Comparison of ENCODE assay signal across 10 cellular contexts in the genomic region with DNA sequence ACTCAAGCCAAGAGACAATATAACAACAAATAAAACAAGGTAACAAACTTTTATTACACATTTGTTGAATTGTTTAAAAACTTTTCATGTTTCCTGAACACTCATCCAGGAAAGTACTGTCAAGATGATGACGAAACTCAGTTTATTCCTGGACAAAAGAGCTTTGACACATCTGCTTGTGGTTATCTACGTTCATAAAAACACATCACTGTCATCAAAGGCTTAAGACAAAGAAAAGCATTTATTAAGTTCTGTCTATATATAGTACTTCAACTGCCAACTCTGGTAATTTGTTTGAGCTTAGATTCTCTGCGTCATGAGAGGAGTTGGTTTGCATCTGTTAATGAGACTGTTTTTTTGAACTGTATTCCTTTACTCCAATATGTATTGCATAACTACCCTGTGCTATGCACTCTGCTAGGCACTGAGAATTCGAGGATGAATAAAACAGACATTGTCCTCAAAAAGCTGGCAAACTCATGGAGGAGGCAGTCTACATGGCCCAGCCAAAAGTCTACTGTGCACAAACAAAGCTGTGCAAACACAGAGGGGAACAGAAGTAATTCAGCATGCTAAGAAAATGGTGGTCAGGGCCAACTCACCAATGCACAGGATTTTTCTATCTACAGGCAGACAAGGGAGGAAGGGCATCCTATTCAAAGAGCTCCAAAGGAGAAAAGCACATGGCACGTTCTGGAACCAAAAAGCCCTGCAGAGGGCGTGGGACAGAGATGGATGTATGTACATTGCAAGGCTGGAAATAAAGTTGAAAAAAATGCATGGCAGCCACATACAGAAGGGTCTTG. TPM values are rescaled to one million over a fixed set of nuclear protein-coding genes. Genes with fewer than 3 reads are reported as not detected.
A peak's percentile ranks its signal among the peaks of the same experiment; 100 is the strongest.
DNase-seq lines count a peak whose midpoint lies in the region; ATAC-seq and TF ChIP-seq lines count a peak whose summit lies in the region.
"Had no signal": no experiment of that assay in that cellular context is flagged by ENCODE, and none has a peak within 500 bp of the region (broad histone marks: within the 10 kb centered on the region; RNA-seq: fewer than 3 reads in every experiment).

No MANE protein-coding gene starts in this region.

- CTCF ChIA-PET in OCI-LY7 (lab: Charles Lee; ENCODE audit: unreplicated experiment) = interaction anchor here (0.6 kb wide), 1 partner anchor 544 kb away, joined by 3 read pairs; no protein-coding TSS in a partner anchor

- DNase-seq in HFFc6 = peak; percentile 89
- DNase-seq in OCI-LY7 (ENCODE audit: low spot score) = no peak
- peak; percentile 92 for DNase-seq in fibroblast of gingiva (ENCODE audit: low read depth)
- DNase-seq in stimulated activated naive CD4-positive, alpha-beta T cell treated with Interleukin-2 at 50 U/mL for 16 hours (lab: John Stamatoyannopoulos, UW) = no peak
- DNase-seq: left cardiac atrium, NCI-H1694 treated with DMSO at 0.1 percent for 48 hours had no signal

- POLR2A ChIA-PET in OCI-LY7 (lab: Charles Lee) = interaction anchor here (0.6 to 1.6 kb wide), 3 partner anchors 17 to 66 kb away, joined by 3 to 9 read pairs (median 3); no protein-coding TSS in a partner anchor

- no peaks in the 10 kb centered on the region for H3K79me2 ChIP-seq in OCI-LY7 (ENCODE audit: insufficient read depth, low read depth, low read length)

- H3K27me3 Mint-ChIP-seq in HFFc6 (ENCODE audit: insufficient read depth) = peaks cover 1% of the 10 kb centered on the region

- no peaks in the 10 kb centered on the region for H3K9me2 ChIP-seq in OCI-LY7 (ENCODE audit: insufficient read depth, low read length)

- H3K27ac Mint-ChIP-seq in HFFc6 = peak overlapping the region; percentile 51
- H3K27ac Mint-ChIP-seq: activated T-helper 1 cell treated with anti-CD3 and anti-CD28 coated beads, Interleukin-12 subunit alpha, Interleukin-12 subunit beta, Interleukin-2, Interleukin-4 antibody, amounts not matched to agents 30 ng/mL and 10 ng/mL and 1 ng/mL, durations not matched to agents 14 hours and 24 hours and 36 hours had no signal

- TF ChIP-seq CTCF in HFFc6 (IDR thresholded peaks at IDR 0.05) = peak; percentile 41
- peak; percentile 29; the same call in 1 of the 2 replicates for TF ChIP-seq CTCF in OCI-LY7 (conservative IDR thresholded peaks at IDR 0.05; ENCODE audit: low read length)

- no peaks in the 10 kb centered on the region for H3K9me3 Mint-ChIP-seq in HFFc6
- H3K9me3 Mint-ChIP-seq: activated T-helper 1 cell treated with anti-CD3 and anti-CD28 coated beads, Interleukin-12 subunit alpha, Interleukin-12 subunit beta, Interleukin-2, Interleukin-4 antibody, amounts not matched to agents 30 ng/mL and 10 ng/mL and 1 ng/mL, durations not matched to agents 14 hours and 24 hours and 36 hours had no signal

- ATAC-seq in GM19023 (IDR thresholded peaks at IDR 0.05; ENCODE audit: unreplicated experiment) = no peak
- ATAC-seq in HG03135 (IDR thresholded peaks at IDR 0.05; ENCODE audit: unreplicated experiment) = no peak

- H3K4me2 ChIP-seq in OCI-LY7 (ENCODE audit: low read length) = no peak overlapping the region

- peaks cover 29% of the 10 kb centered on the region for H3K4me1 Mint-ChIP-seq in HFFc6 (ENCODE audit: low read depth)

- no peaks in the 10 kb centered on the region for H3K4me1 ChIP-seq in OCI-LY7 (ENCODE audit: insufficient read depth, low read length, poor library complexity, severe bottlenecking)

- no peak overlapping the region for H3K4me3 ChIP-seq in OCI-LY7 (ENCODE audit: low read depth, low read length, poor library complexity, severe bottlenecking)
- no peak overlapping the region for H3K4me3 ChIP-seq in skin epidermis

- H3K36me3 Mint-ChIP-seq in HFFc6 (ENCODE audit: low read depth) = peaks cover 4% of the 10 kb centered on the region; the same call in 1 of the 2 replicates

- H3K36me3 ChIP-seq in OCI-LY7 (ENCODE audit: insufficient read depth, low read length) = no peaks in the 10 kb centered on the region

- no peaks in the 10 kb centered on the region for H4K20me1 ChIP-seq in OCI-LY7 (ENCODE audit: insufficient read depth, low read length)

- H3K9me3 ChIP-seq in OCI-LY7 (ENCODE audit: low read length) = no peaks in the 10 kb centered on the region

- peak overlapping the region; percentile 69 for H3K4me3 Mint-ChIP-seq in HFFc6
- H3K4me3 Mint-ChIP-seq: activated T-helper 1 cell treated with anti-CD3 and anti-CD28 coated beads, Interleukin-12 subunit alpha, Interleukin-12 subunit beta, Interleukin-2, Interleukin-4 antibody, amounts not matched to agents 30 ng/mL and 10 ng/mL and 1 ng/mL, durations not matched to agents 14 hours and 24 hours and 36 hours had no signal

- H3K27ac ChIP-seq in OCI-LY7 (ENCODE audit: low read depth, low read length, poor library complexity, severe bottlenecking) (no peak overlapping the region), skin epidermis (peak overlapping the region in 15 of 21 experiments; percentile 2 to 91 (median 70))

- intact Hi-C loops in OCI-LY7 (cut with micrococcal nuclease; ENCODE audit: unreplicated experiment) = no loop called here

- BruUV-seq in OCI-LY7 (replicated peaks; lab: Mats Ljungman, UMichigan) = no TSS peak

- H2AFZ ChIP-seq in OCI-LY7 (ENCODE audit: low read length) = no peak overlapping the region

RNA-seq across cellular contexts. Expression of a gene that starts 21.5 kb away (rescaled TPM):
- total RNA-seq in HFFc6 (2021; fragmentation: NEBNext Ultra II Directional; extraction: Animal tissue kit (Norgen Biotek cat#: 25700)) = 1 to 10 TPM; 4.1 to 6.0 (median 5.3) TPM
- total RNA-seq in OCI-LY7 (2014; rRNA removed; shearing (Covaris generic)) = not detected in 2 replicates
- total RNA-seq in OCI-LY7 (2022) = not detected in 2 replicates

RNA-seq across cellular contexts. Expression of a gene that starts 54.4 kb away (rescaled TPM):
- not detected for total RNA-seq in HFFc6 (2021; fragmentation: NEBNext Ultra II Directional; extraction: Animal tissue kit (Norgen Biotek cat#: 25700))
- total RNA-seq in OCI-LY7 (2014; rRNA removed; shearing (Covaris generic)) = not detected in 2 replicates
- total RNA-seq in OCI-LY7 (2022) = not detected in 2 replicates
- total RNA-seq: activated T-helper 1 cell treated with anti-CD3 and anti-CD28 coated beads, Interleukin-12 subunit alpha, Interleukin-12 subunit beta, Interleukin-2, Interleukin-4 antibody, amounts not matched to agents 30 ng/mL and 10 ng/mL and 1 ng/mL, durations not matched to agents 14 hours and 24 hours and 36 hours; left cardiac atrium had no signal

Comparison
In these comparisons a context has a peak if more than half of its experiments do, and no peak if none do; other contexts are left out.
1. DNase-seq: peak in HFFc6 (single experiment) and fibroblast of gingiva (single experiment); none in OCI-LY7 (single experiment) and stimulated activated naive CD4-positive, alpha-beta T cell treated with Interleukin-2 at 50 U/mL for 16 hours (single experiment).
2. RNA of a gene that starts 21.5 kb away (total RNA-seq): 4.1 to 6.0 TPM in HFFc6; not detected in OCI-LY7; every median in the first group is over 4 times any median in the second.